In the genomic region with DNA sequence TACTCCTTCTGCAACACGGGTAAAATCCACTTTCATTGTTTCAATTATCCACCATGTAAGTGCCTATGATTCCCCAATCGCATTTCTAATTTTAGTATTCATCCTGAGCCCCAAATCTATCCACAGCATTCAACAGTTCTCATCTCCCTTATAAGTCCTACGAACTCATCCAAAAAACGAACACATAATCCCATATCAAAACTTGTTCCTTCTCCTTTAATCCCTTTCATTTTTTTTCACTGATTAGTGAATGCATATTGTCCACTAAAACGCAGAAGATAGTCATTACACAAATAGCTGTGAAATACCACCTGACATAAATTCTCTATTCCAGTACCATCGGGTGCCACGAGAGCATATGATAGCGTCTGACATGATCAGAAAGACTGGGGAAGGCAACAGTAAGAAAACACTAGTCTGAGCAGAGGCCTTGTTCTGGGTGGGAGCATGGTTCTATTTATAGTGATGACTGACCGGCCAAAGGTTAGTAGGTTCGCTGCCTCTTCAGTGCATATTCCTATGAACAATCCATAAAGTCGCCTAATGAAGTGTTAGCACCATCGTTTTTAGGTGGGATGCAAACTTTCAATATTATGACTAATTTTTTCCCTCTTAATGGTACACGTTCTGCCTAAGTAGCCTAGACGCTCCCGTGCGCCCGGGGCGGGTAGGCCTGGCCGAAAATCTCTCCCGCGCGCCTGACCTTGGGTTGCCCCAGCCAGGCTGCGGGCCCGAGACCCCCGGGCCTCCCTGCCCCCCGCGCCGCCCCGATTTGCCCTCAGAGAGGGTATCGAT, we compare ENCODE assay signal across 8 cellular contexts. TPM values are rescaled to one million over a fixed set of nuclear protein-coding genes. Genes with fewer than 3 reads are reported as not detected.
A peak's percentile ranks its signal among the peaks of the same experiment; 100 is the strongest.
DNase-seq lines count a peak whose midpoint lies in the region; ATAC-seq and TF ChIP-seq lines count a peak whose summit lies in the region.

No MANE protein-coding gene starts in this region.

- peaks cover 35% of the 10 kb centered on the region for H3K4me1 Mint-ChIP-seq in activated CD4-positive, alpha-beta T cell treated with anti-CD3 and anti-CD28 coated beads, Interleukin-2, amount 10 ng/mL, durations not matched to agents 24 days and 14 days

- H3K9me3 Mint-ChIP-seq in activated CD4-positive, alpha-beta T cell treated with anti-CD3 and anti-CD28 coated beads, Interleukin-2, amount 10 ng/mL, durations not matched to agents 24 days and 14 days = no peaks in the 10 kb centered on the region

- H3K27ac ChIP-seq in muscle layer of colon (ENCODE audit: low read depth, low read length) = peak overlapping the region; percentile 94
- H3K27ac ChIP-seq in thyroid gland = peak overlapping the region; percentile 84 to 99 (median 98)

- peak overlapping the region; percentile 100 for H3K4me3 Mint-ChIP-seq in activated CD4-positive, alpha-beta T cell treated with anti-CD3 and anti-CD28 coated beads, Interleukin-2, amount 10 ng/mL, durations not matched to agents 24 days and 14 days

- TF ChIP-seq CTCF in epithelial cell of esophagus (IDR thresholded peaks at IDR 0.05; ENCODE audit: insufficient read depth, low read depth, low read length, missing control alignments) = no peak
- no peak for TF ChIP-seq CTCF in thyroid gland (IDR thresholded peaks at IDR 0.05)

- WGBS in thyroid gland, 2 donors = 6 to 8% methylated on average over 26 to 30 of the region's 30 CpGs

- H3K27ac Mint-ChIP-seq in activated CD4-positive, alpha-beta T cell treated with anti-CD3 and anti-CD28 coated beads, Interleukin-2, amount 10 ng/mL, durations not matched to agents 24 days and 14 days = peak overlapping the region; percentile 100

- ATAC-seq in GM21447 (IDR thresholded peaks at IDR 0.05; ENCODE audit: unreplicated experiment) = peak; percentile 10

- DNase-seq in ELR (ENCODE audit: low read depth) (peak; percentile 47), KBM-7 (peak; percentile 47), epithelial cell of esophagus (ENCODE audit: low read depth) (peak; percentile 27), thyroid gland (peak in 1 of 2 donors; percentile 13), amniotic stem cell (lab: John Stamatoyannopoulos, UW) (no peak)
- DNase-seq in activated CD4-positive, alpha-beta T cell treated with anti-CD3 and anti-CD28 coated beads, Interleukin-2, amount 10 ng/mL, durations not matched to agents 24 days and 14 days = peak; percentile 73

- H3K27me3 Mint-ChIP-seq in activated CD4-positive, alpha-beta T cell treated with anti-CD3 and anti-CD28 coated beads, Interleukin-2, amount 10 ng/mL, durations not matched to agents 24 days and 14 days = peaks cover 4% of the 10 kb centered on the region

- H3K4me1 ChIP-seq in muscle layer of colon (ENCODE audit: insufficient read depth, low read length) = peaks cover 26% of the 10 kb centered on the region
- peaks cover 14 to 31% of the 10 kb centered on the region in 2 donors for H3K4me1 ChIP-seq in thyroid gland

- peak overlapping the region; percentile 89 for H3K4me3 ChIP-seq in epithelial cell of esophagus (ENCODE audit: low read length)
- peak overlapping the region; percentile 78 to 94 for H3K4me3 ChIP-seq in muscle layer of colon (ENCODE audit: low read depth in 1 of 2, low read length in 2 of 2)
- peak overlapping the region; percentile 77 to 93 (median 90) for H3K4me3 ChIP-seq in thyroid gland (replicated peaks in 1 of 3)

- H3K27me3 ChIP-seq in muscle layer of colon (ENCODE audit: control insufficient read depth in 1 of 2, insufficient read depth in 2 of 2, low read length in 2 of 2) = no peaks in the 10 kb centered on the region
- H3K27me3 ChIP-seq in thyroid gland = no peaks in the 10 kb centered on the region

- intact Hi-C loops in activated CD4-positive, alpha-beta T cell treated with anti-CD3 and anti-CD28 coated beads, Interleukin-2, amount 10 ng/mL, durations not matched to agents 24 days and 14 days (cut with micrococcal nuclease) = loop anchor here (1.0 to 10.0 kb wide), 4 partner anchors 67 to 435 kb away; partner anchors contain the start of gene MRPL39
- intact Hi-C loops in thyroid gland (cut with DNase I) = no loop called here

- H3K9me3 ChIP-seq in muscle layer of colon (ENCODE audit: low read length) (no peaks in the 10 kb centered on the region), thyroid gland (no peaks in the 10 kb centered on the region)

- peak overlapping the region; percentile 97 for H3K9ac ChIP-seq in muscle layer of colon (ENCODE audit: low read length)

- H3K36me3 ChIP-seq in muscle layer of colon (ENCODE audit: insufficient read depth, low read length) (peaks cover 11% of the 10 kb centered on the region), thyroid gland (peaks cover 4 to 5% of the 10 kb centered on the region in 2 donors)

- in situ Hi-C loops in KBM-7 (cut with MboI; ENCODE audit: low pct_unique_long_range_greater_than_20kb, low sequenced_read_pairs) = no loop called here

- no peak for TF ChIP-seq POLR2A in thyroid gland (IDR thresholded peaks at IDR 0.05)

- peaks cover 28% of the 10 kb centered on the region for H3K36me3 Mint-ChIP-seq in activated CD4-positive, alpha-beta T cell treated with anti-CD3 and anti-CD28 coated beads, Interleukin-2, amount 10 ng/mL, durations not matched to agents 24 days and 14 days (ENCODE audit: low read depth)

RNA-seq across cellular contexts. Expression of gene ATP5PF, which starts 0.6 kb away (rescaled TPM):
- total RNA-seq in activated CD4-positive, alpha-beta T cell treated with anti-CD3 and anti-CD28 coated beads, Interleukin-2, amount 10 ng/mL, durations not matched to agents 24 days and 14 days = 174 TPM in 2 replicates
- total RNA-seq in thyroid gland = 100 to 1,000 TPM in 1 of 4 donors, 10 to 100 TPM in 3; 77.3 to 132 (median 89.7) TPM

RNA-seq across cellular contexts. Expression of gene GABPA, which starts 0.7 kb away (rescaled TPM):
- 25.6 and 27.6 TPM in 2 replicates for total RNA-seq in activated CD4-positive, alpha-beta T cell treated with anti-CD3 and anti-CD28 coated beads, Interleukin-2, amount 10 ng/mL, durations not matched to agents 24 days and 14 days
- 10 to 100 TPM; 37.3 to 39.8 (median 38.4) TPM for total RNA-seq in thyroid gland
